ENCODE assay signal across 30 cellular contexts in genomic region chr19:42989851-42990250, GRCh38. TPM values are rescaled to one million over a fixed set of nuclear protein-coding genes. Genes with fewer than 3 reads are reported as not detected.
A peak's percentile ranks its signal among the peaks of the same experiment; 100 is the strongest.
DNase-seq lines count a peak whose midpoint lies in the region; ATAC-seq and TF ChIP-seq lines count a peak whose summit lies in the region.
"Had no signal": no experiment of that assay in that cellular context is flagged by ENCODE, and none has a peak within 500 bp of the region (broad histone marks: within the 10 kb centered on the region; RNA-seq: fewer than 3 reads in every experiment).

No MANE protein-coding gene starts in this region.

- no peak overlapping the region for H3K9ac ChIP-seq in IMR-90 (ENCODE audit: low read depth, low read length)

- H3K27me3 ChIP-seq in IMR-90 (ENCODE audit: control insufficient read depth, insufficient read depth, low read length): no peaks in the 10 kb centered on the region
- H3K27me3 ChIP-seq: ovary, tibial nerve had no signal

- in situ Hi-C loops in IMR-90 (cut with MboI; ENCODE audit: low sequenced_read_pairs): no loop called here

- no peak for TF ChIP-seq CTCF in IMR-90 (conservative IDR thresholded peaks at IDR 0.05; ENCODE audit: low read depth, low read length)

- no peak overlapping the region for H3K4me3 ChIP-seq in IMR-90 (ENCODE audit: insufficient read depth, low read depth, low read length)
- H3K4me3 ChIP-seq: lower lobe of right lung, mucosa of descending colon, ovary, tibial nerve had no signal

- CTCF ChIA-PET in IMR-90 (lab: Yijun Ruan, JAX): interaction anchor here (0.6 kb wide), 1 partner anchor 877 kb away, joined by 4 read pairs; no protein-coding TSS in a partner anchor

- intact Hi-C loops in IMR-90 (cut with micrococcal nuclease): no loop called here
- intact Hi-C loops in activated CD4-positive, alpha-beta T cell treated with anti-CD3 and anti-CD28 coated beads, Interleukin-2, amount 10 ng/mL, durations not matched to agents 24 days and 14 days (cut with micrococcal nuclease): no loop called here

- peak overlapping the region; percentile 70; the same call in 1 of the 3 replicates for H2BK15ac ChIP-seq in IMR-90 (ENCODE audit: low read depth, low read length)

- TF ChIP-seq RAD21 in IMR-90 (IDR thresholded peaks at IDR 0.05; ENCODE audit: low read length): no peak

- H3K27ac Mint-ChIP-seq in activated CD4-positive, alpha-beta T cell treated with anti-CD3 and anti-CD28 coated beads, Interleukin-2, amount 10 ng/mL, durations not matched to agents 24 days and 14 days: no peak overlapping the region
- H3K27ac Mint-ChIP-seq: brain, nephron progenitor cell had no signal

- no peak overlapping the region for H3K4me2 ChIP-seq in IMR-90 (ENCODE audit: low read depth, low read length)

- H2BK20ac ChIP-seq in IMR-90 (ENCODE audit: low read depth, low read length): no peak overlapping the region

- peak overlapping the region; percentile 54; the same call in 1 of the 2 replicates for H2BK120ac ChIP-seq in IMR-90 (ENCODE audit: low read depth, low read length)

- H2AFZ ChIP-seq in IMR-90 (replicated peaks; ENCODE audit: low read length, poor library complexity): no peak overlapping the region

- no peak overlapping the region for H3K4me3 Mint-ChIP-seq in activated CD4-positive, alpha-beta T cell treated with anti-CD3 and anti-CD28 coated beads, Interleukin-2, amount 10 ng/mL, durations not matched to agents 24 days and 14 days
- H3K4me3 Mint-ChIP-seq: brain, nephron progenitor cell had no signal

- H3K18ac ChIP-seq in IMR-90 (ENCODE audit: low read depth, low read length): no peak overlapping the region; the same call in 1 of the 2 replicates

- DNase-seq in COLO668 (lab: John Stamatoyannopoulos, UW; ENCODE audit: unreplicated experiment): peak; percentile 46
- no peak for DNase-seq in IMR-90
- DNase-seq in NCI-H526 (lab: John Stamatoyannopoulos, UW): peak; percentile 59 to 60
- peak; percentile 56 for DNase-seq in astrocyte of the hippocampus (ENCODE audit: low read depth, low spot score)
- no peak for DNase-seq in occipital lobe (lab: John Stamatoyannopoulos, UW)
- no peak for DNase-seq in activated CD4-positive, alpha-beta T cell treated with anti-CD3 and anti-CD28 coated beads, Interleukin-2, amount 10 ng/mL, durations not matched to agents 24 days and 14 days
- no peak for DNase-seq in kidney tubule cell (ENCODE audit: low spot score)
- DNase-seq: activated CD4-positive, alpha-beta T cell treated with anti-CD3 and anti-CD28 coated beads for 4 hours; activated CD8-positive, alpha-beta memory T cell treated with anti-CD3 and anti-CD28 coated beads for 24 hours; activated gamma-delta T cell treated with Interleukin-2 at 50 U/mL for 16 hours; activated T-cell treated with anti-CD3 and anti-CD28 coated beads, Interleukin-2, amount 50 U/mL, for 1 hour; DND-41; kidney glomerular epithelial cell; lower lobe of right lung; mucosa of descending colon; NCI-H2171; NCI-H524; nephron progenitor cell; ovary; small intestine; stimulated activated CD8-positive, alpha-beta memory T cell treated with anti-CD3 and anti-CD28 coated beads, Interleukin-4, amount 100 ng/mL, for 48 hours had no signal

- H3K9me1 ChIP-seq in IMR-90 (ENCODE audit: insufficient read depth, low read length): peaks cover 13% of the 10 kb centered on the region

- H3K36me3 ChIP-seq in IMR-90 (ENCODE audit: control insufficient read depth, insufficient read depth, low read length): no peaks in the 10 kb centered on the region
- H3K36me3 ChIP-seq: lower lobe of right lung, ovary, tibial nerve had no signal

- H3K23ac ChIP-seq in IMR-90 (ENCODE audit: low read depth, low read length): no peak overlapping the region

- no peak overlapping the region for H4K5ac ChIP-seq in IMR-90 (ENCODE audit: low read depth, low read length)

- no TSS peak for BruUV-seq in IMR-90 (replicated peaks; lab: Mats Ljungman, UMichigan)

- H3K14ac ChIP-seq in IMR-90 (replicated peaks; ENCODE audit: low read depth, low read length): no peak overlapping the region

- no peak for ATAC-seq in IMR-90 (ENCODE audit: low read depth)
- ATAC-seq: lower lobe of right lung, mucosa of descending colon, SK-N-SH treated with all-trans-retinoic acid at 6 μM for 48 hours had no signal

- H3K79me1 ChIP-seq in IMR-90 (ENCODE audit: low read depth in 1 of 2, low read length in 2 of 2): no peaks in the 10 kb centered on the region

- no peak overlapping the region for H3K56ac ChIP-seq in IMR-90 (ENCODE audit: extremely low read depth, insufficient read depth, low read length)

- no peaks in the 10 kb centered on the region for H3K9me3 ChIP-seq in IMR-90 (ENCODE audit: control insufficient read depth, insufficient read depth, low read length)
- H3K9me3 ChIP-seq: lower lobe of right lung, mucosa of descending colon, ovary, tibial nerve had no signal

- no peak overlapping the region for H2BK5ac ChIP-seq in IMR-90 (ENCODE audit: low read depth, low read length, poor library complexity, severe bottlenecking)

- H2AK9ac ChIP-seq in IMR-90 (replicated peaks; ENCODE audit: low read depth, low read length, poor library complexity): no peak overlapping the region

- H3K4me1 Mint-ChIP-seq in activated CD4-positive, alpha-beta T cell treated with anti-CD3 and anti-CD28 coated beads, Interleukin-2, amount 10 ng/mL, durations not matched to agents 24 days and 14 days: no peaks in the 10 kb centered on the region
- H3K4me1 Mint-ChIP-seq: brain, nephron progenitor cell had no signal

- no peak overlapping the region; the same call in 1 of the 2 replicates for H4K91ac ChIP-seq in IMR-90 (ENCODE audit: insufficient read depth, low read depth, low read length)

- dilution Hi-C loops in IMR-90 (cut with HindIII; ENCODE audit: low sequenced_read_pairs, unreplicated experiment): no loop called here

- no peaks in the 10 kb centered on the region for H3K9me3 Mint-ChIP-seq in activated CD4-positive, alpha-beta T cell treated with anti-CD3 and anti-CD28 coated beads, Interleukin-2, amount 10 ng/mL, durations not matched to agents 24 days and 14 days

- no peaks in the 10 kb centered on the region for H4K20me1 ChIP-seq in IMR-90 (ENCODE audit: insufficient read depth, low read length)

- peaks cover 12% of the 10 kb centered on the region for H3K4me1 ChIP-seq in IMR-90 (ENCODE audit: control insufficient read depth, insufficient read depth, low read length)
- H3K4me1 ChIP-seq: lower lobe of right lung, tibial nerve had no signal

- H3K4ac ChIP-seq in IMR-90 (ENCODE audit: low read depth, low read length): no peak overlapping the region

- no peak overlapping the region; a peak in 1 of 4 replicates for H4K8ac ChIP-seq in IMR-90 (ENCODE audit: low read depth in 2 of 2, low read length in 2 of 2)

- H2AK5ac ChIP-seq in IMR-90 (ENCODE audit: low read depth, low read length): no peak overlapping the region

- no peak overlapping the region for H3K27ac ChIP-seq in IMR-90 (ENCODE audit: insufficient read depth, low read length)
- H3K27ac ChIP-seq: lower lobe of right lung, ovary, RWPE1, tibial nerve, VCaP had no signal

- no peaks in the 10 kb centered on the region for H3K27me3 Mint-ChIP-seq in activated CD4-positive, alpha-beta T cell treated with anti-CD3 and anti-CD28 coated beads, Interleukin-2, amount 10 ng/mL, durations not matched to agents 24 days and 14 days

- 30% methylated on average over 2 of the region's 7 CpGs; no CpG with 5 or more reads in 1 of the 2 experiments for WGBS in IMR-90 (ENCODE audit: extremely low coverage in 2 of 2, insufficient read length in 1 of 2), 2 experiments

- no peaks in the 10 kb centered on the region for H3K36me3 Mint-ChIP-seq in activated CD4-positive, alpha-beta T cell treated with anti-CD3 and anti-CD28 coated beads, Interleukin-2, amount 10 ng/mL, durations not matched to agents 24 days and 14 days (ENCODE audit: low read depth)
- H3K36me3 Mint-ChIP-seq: brain had no signal

- TF ChIP-seq POLR2A in IMR-90 (IDR thresholded peaks at IDR 0.05; ENCODE audit: low read depth, low read length): no peak

- POLR2A ChIA-PET in IMR-90 (lab: Charles Lee; ENCODE audit: unreplicated experiment): no interaction called here

TF ChIP-seq in IMR-90, 13 proteins besides CTCF, POLR2A, EP300 and RAD21:
- TF ChIP-seq MAZ (IDR thresholded peaks at IDR 0.05; ENCODE audit: borderline replicate concordance, low read depth, low read length) (no peak), SMC3 (IDR thresholded peaks at IDR 0.05; ENCODE audit: low read depth, low read length) (no peak), MAFK (IDR thresholded peaks at IDR 0.05; ENCODE audit: low read depth, low read length) (no peak), CHD1 (IDR thresholded peaks at IDR 0.05; ENCODE audit: low read depth, low read length) (no peak), RCOR1 (IDR thresholded peaks at IDR 0.05; ENCODE audit: insufficient replicate concordance, low read length) (no peak), USF2 (IDR thresholded peaks at IDR 0.05; ENCODE audit: low read depth, low read length) (no peak), RFX5 (IDR thresholded peaks at IDR 0.05; ENCODE audit: low read depth, low read length) (no peak), CEBPB (IDR thresholded peaks at IDR 0.05; ENCODE audit: low read depth, low read length) (no peak), MXI1 (IDR thresholded peaks at IDR 0.05; ENCODE audit: borderline replicate concordance, low read depth, low read length) (no peak)

RNA-seq across cellular contexts. Expression of gene PSG11, which starts 36.4 kb away (rescaled TPM):
- total RNA-seq in IMR-90 (2012; rRNA removed) (0.18 and 0.28 TPM in 2 replicates), occipital lobe (not detected)
- 0.07 and 0.23 TPM in 2 replicates for polyA plus RNA-seq in IMR-90 (2012; rRNA removed)
- 0.13 and 0.14 TPM in 2 replicates for polyA plus RNA-seq in IMR-90 (2012; cell fraction: cytosol; rRNA removed)
- 0.11 TPM in 1 of 2 replicates, not detected in the other for polyA plus RNA-seq in IMR-90 (2012; cell fraction: nucleus; rRNA removed; ENCODE audit: low replicate concordance)
- total RNA-seq in activated CD4-positive, alpha-beta T cell treated with anti-CD3 and anti-CD28 coated beads, Interleukin-2, amount 10 ng/mL, durations not matched to agents 24 days and 14 days: not detected in 2 replicates
- total RNA-seq: chondrocyte; endothelial cell of umbilical vein; LHCN-M2; lower lobe of right lung; mucosa of descending colon; ovary; T-helper 2 cell treated with Interferon-gamma antibody and Interleukin-4, amounts not matched to agents 100 ng/mL and 5 ng/mL, for 36 hours; tibial nerve had no signal
- polyA plus RNA-seq: endothelial cell of umbilical vein, ovary, small intestine had no signal

RNA-seq across cellular contexts. Expression of gene PSG7, which starts 52.8 kb away (rescaled TPM):
- under 0.01 and 0.28 TPM in 2 replicates for total RNA-seq in IMR-90 (2012; rRNA removed)
- 0.24 and 0.26 TPM in 2 replicates for polyA plus RNA-seq in IMR-90 (2012; rRNA removed)
- polyA plus RNA-seq in IMR-90 (2012; cell fraction: cytosol; rRNA removed): 0.14 TPM in 2 replicates
- polyA plus RNA-seq in IMR-90 (2012; cell fraction: nucleus; rRNA removed; ENCODE audit: low replicate concordance): 0.10 TPM in 1 of 2 replicates, not detected in the other
- not detected for total RNA-seq in occipital lobe
- total RNA-seq in activated CD4-positive, alpha-beta T cell treated with anti-CD3 and anti-CD28 coated beads, Interleukin-2, amount 10 ng/mL, durations not matched to agents 24 days and 14 days: not detected in 2 replicates
- total RNA-seq: chondrocyte; endothelial cell of umbilical vein; LHCN-M2; lower lobe of right lung; mucosa of descending colon; ovary; T-helper 2 cell treated with Interferon-gamma antibody and Interleukin-4, amounts not matched to agents 100 ng/mL and 5 ng/mL, for 36 hours; tibial nerve had no signal
- polyA plus RNA-seq: endothelial cell of umbilical vein, small intestine had no signal

Comparison
In these comparisons a context has a peak if more than half of its experiments do, and no peak if none do; other contexts are left out.
1. DNase-seq: peak in COLO668 (single experiment), NCI-H526 (2 of 2) and astrocyte of the hippocampus (single experiment); none in IMR-90 (single experiment), occipital lobe (single experiment), activated CD4-positive, alpha-beta T cell treated with anti-CD3 and anti-CD28 coated beads, Interleukin-2, amount 10 ng/mL, durations not matched to agents 24 days and 14 days (single experiment) and kidney tubule cell (single experiment).